Comparison of ENCODE assay signal across 17 cellular contexts in the genomic region with DNA sequence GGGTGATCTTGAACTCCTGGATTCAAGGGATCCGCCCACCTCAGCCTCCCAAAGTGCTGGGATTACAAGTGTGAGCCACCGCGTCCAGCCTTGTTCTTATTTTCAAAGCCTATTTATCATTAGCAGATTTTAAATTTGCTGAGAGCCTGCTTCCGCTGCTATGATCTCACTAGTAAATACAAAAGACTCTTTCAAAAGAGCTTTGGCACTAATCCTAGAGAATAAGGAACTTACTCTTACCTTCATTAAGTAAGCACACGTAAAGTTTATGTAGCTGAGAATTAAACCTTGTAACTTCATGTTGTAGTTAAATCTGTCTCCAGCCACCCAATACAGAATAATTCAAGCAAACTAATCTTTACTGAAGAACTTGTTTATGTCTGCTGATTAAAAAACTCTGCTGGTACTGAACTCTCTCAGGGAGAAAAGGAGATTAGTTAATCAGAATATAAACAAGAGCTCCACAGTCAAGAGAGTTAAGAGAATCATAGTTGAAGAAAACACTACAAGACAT.
DNase-seq lines count a peak whose midpoint lies in the region; ATAC-seq and TF ChIP-seq lines count a peak whose summit lies in the region.
"Had no signal": no experiment of that assay in that cellular context is flagged by ENCODE, and none has a peak within 500 bp of the region (broad histone marks: within the 10 kb centered on the region; RNA-seq: fewer than 3 reads in every experiment).

No MANE protein-coding gene starts in this region.

- H3K27ac Mint-ChIP-seq in mesothelial cell of epicardium (peak overlapping the region; percentile 91), T-cell (no peak overlapping the region)
- H3K27ac Mint-ChIP-seq in stimulated activated naive CD8-positive, alpha-beta T cell treated with anti-CD3 and anti-CD28 coated beads, Interleukin-15, amount 100 ng/mL, for 72 hours: no peak overlapping the region

- H3K4me3 Mint-ChIP-seq in mesothelial cell of epicardium: no peak overlapping the region
- H3K4me3 Mint-ChIP-seq in stimulated activated naive CD8-positive, alpha-beta T cell treated with anti-CD3 and anti-CD28 coated beads, Interleukin-15, amount 100 ng/mL, for 72 hours: no peak overlapping the region
- H3K4me3 Mint-ChIP-seq in T-cell: no peak overlapping the region
- H3K4me3 Mint-ChIP-seq: naive B cell had no signal

- H3K27me3 Mint-ChIP-seq in mesothelial cell of epicardium (ENCODE audit: low read depth) (no peaks in the 10 kb centered on the region), T-cell (no peaks in the 10 kb centered on the region)
- H3K27me3 Mint-ChIP-seq in stimulated activated naive CD8-positive, alpha-beta T cell treated with anti-CD3 and anti-CD28 coated beads, Interleukin-15, amount 100 ng/mL, for 72 hours: no peaks in the 10 kb centered on the region
- H3K27me3 Mint-ChIP-seq: naive B cell had no signal

- peaks cover 16% of the 10 kb centered on the region for H3K4me1 Mint-ChIP-seq in mesothelial cell of epicardium
- no peaks in the 10 kb centered on the region for H3K4me1 Mint-ChIP-seq in stimulated activated naive CD8-positive, alpha-beta T cell treated with anti-CD3 and anti-CD28 coated beads, Interleukin-15, amount 100 ng/mL, for 72 hours
- no peaks in the 10 kb centered on the region for H3K4me1 Mint-ChIP-seq in T-cell
- H3K4me1 Mint-ChIP-seq: naive B cell had no signal

- DNase-seq in Right ventricle myocardium inferior (ENCODE audit: missing footprints) (no peak), cardiac septum (ENCODE audit: low spot score) (no peak), fibroblast of pulmonary artery (ENCODE audit: low read depth) (peak; percentile 56), mesothelial cell of epicardium (ENCODE audit: low spot score in 2 of 2, unreplicated experiment in 2 of 2) (no peak), H4 (ENCODE audit: low spot score) (no peak), T-cell (no peak), UCSD-AML1 (lab: John Stamatoyannopoulos, UW; ENCODE audit: unreplicated experiment) (no peak)
- no peak for DNase-seq in stimulated activated naive CD8-positive, alpha-beta T cell treated with anti-CD3 and anti-CD28 coated beads, Interleukin-15, amount 100 ng/mL, for 72 hours
- DNase-seq: activated CD4-positive, alpha-beta T cell treated with anti-CD3 and anti-CD28 coated beads, Interleukin-2, amount 50 U/mL, for 4 hours; activated effector memory CD4-positive, alpha-beta T cell treated with anti-CD3 and anti-CD28 coated beads, Interleukin-2, amount 50 U/mL, for 16 hours; cerebellar nuclear complex; HCEC 1CT; naive B cell; NCI-H510A treated with DMSO at 0.1 percent for 48 hours; T-helper 9 cell had no signal

- TF ChIP-seq CTCF in fibroblast of pulmonary artery (IDR thresholded peaks at IDR 0.05; ENCODE audit: low read length, missing control alignments): no peak
- no peak for TF ChIP-seq CTCF in mesothelial cell of epicardium (IDR thresholded peaks at IDR 0.05; ENCODE audit: unreplicated experiment)

- H3K9me3 Mint-ChIP-seq in mesothelial cell of epicardium (peaks cover under 1% of the 10 kb centered on the region), T-cell (no peaks in the 10 kb centered on the region)
- H3K9me3 Mint-ChIP-seq in stimulated activated naive CD8-positive, alpha-beta T cell treated with anti-CD3 and anti-CD28 coated beads, Interleukin-15, amount 100 ng/mL, for 72 hours: no peaks in the 10 kb centered on the region
- H3K9me3 Mint-ChIP-seq: naive B cell had no signal

- intact Hi-C loops in Right ventricle myocardium inferior (cut with DNase I) (no loop called here), cardiac septum (cut with DNase I) (no loop called here)

- CTCF ChIA-PET in T-cell (lab: Charles Lee): interaction anchor here in 1 of 2 donors (0.7 kb wide), 1 partner anchor 69 kb away, joined by 3 read pairs; no protein-coding TSS in a partner anchor

- ATAC-seq in Right ventricle myocardium inferior: peak; percentile 62
- no peak for ATAC-seq in stimulated activated naive CD8-positive, alpha-beta T cell treated with anti-CD3 and anti-CD28 coated beads, Interleukin-15, amount 100 ng/mL, for 72 hours
- ATAC-seq in T-cell (replicated peaks in 1 of 4): no peak

- POLR2A ChIA-PET in T-cell (lab: Charles Lee): no interaction called here

- H3K36me3 Mint-ChIP-seq in mesothelial cell of epicardium: peaks cover 40% of the 10 kb centered on the region
- H3K36me3 Mint-ChIP-seq in T-cell: peaks cover 40% of the 10 kb centered on the region

- H3K4me3 ChIP-seq in fibroblast of pulmonary artery (replicated peaks; ENCODE audit: low read depth, low read length): no peak overlapping the region
- H3K4me3 ChIP-seq: skin epidermis, thoracic aorta had no signal
